Comparison of ENCODE assay signal across 8 cellular contexts in the genomic region with DNA sequence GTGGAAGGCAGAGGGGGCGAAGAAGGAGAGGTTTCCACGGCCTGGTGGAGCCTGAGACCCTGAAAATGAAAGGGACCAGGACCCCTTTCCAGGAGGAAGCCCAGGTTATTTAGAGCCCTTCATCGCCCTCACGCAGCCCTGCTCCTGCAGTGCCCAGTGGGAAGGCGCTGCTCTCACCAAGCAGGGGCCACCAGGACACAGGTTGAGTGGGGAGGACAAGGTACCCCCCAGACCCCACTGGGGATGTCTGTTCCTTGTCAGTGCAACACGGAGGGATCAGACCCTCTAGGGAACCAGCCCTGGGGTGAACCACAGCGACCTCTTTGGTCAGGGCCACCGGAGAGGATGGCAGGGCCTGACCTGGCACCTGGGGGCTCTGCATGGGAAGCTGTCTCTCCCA.
"Had no signal": no experiment of that assay in that cellular context is flagged by ENCODE, and none has a peak within 500 bp of the region (broad histone marks: within the 10 kb centered on the region; RNA-seq: fewer than 3 reads in every experiment).

No MANE protein-coding gene starts in this region.

- DNase-seq: H9, HCEC 1CT, IMR-90 had no signal

- H3K4me3 ChIP-seq: GM23338, K562 had no signal

- H3K27ac Mint-ChIP-seq: GM23338, H9 had no signal

- H3K4me3 Mint-ChIP-seq: GM23338, H9 had no signal

- FAIRE-seq: H1, H54, HTR-8/SVneo, K562 had no signal
